ENCODE assay signal across 19 cellular contexts in the genomic region with DNA sequence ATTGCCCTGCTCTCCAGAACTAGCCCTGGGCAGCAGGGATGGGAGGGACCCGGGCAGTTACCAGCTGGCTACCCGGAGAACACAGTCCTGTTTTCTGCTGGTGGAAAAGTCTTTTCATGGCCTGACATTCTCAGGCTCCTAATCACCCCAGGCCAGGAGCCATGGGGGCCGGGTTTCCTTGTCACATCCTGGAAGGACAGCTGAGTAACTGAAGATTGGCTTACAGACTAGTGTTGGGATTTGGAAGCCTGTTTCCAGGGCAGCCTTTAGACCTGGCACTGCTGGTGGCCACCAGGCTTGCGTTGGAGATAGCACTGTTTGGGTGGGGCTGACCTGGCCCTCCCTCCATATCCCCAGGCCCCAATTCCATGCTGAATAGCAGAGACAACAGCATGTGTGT.
A peak's percentile ranks its signal among the peaks of the same experiment; 100 is the strongest.
DNase-seq lines count a peak whose midpoint lies in the region; ATAC-seq, FAIRE-seq and TF ChIP-seq lines count a peak whose summit lies in the region.
"Had no signal": no experiment of that assay in that cellular context is flagged by ENCODE, and none has a peak within 500 bp of the region (broad histone marks: within the 10 kb centered on the region; RNA-seq: fewer than 3 reads in every experiment).

No MANE protein-coding gene starts in this region.

- TF ChIP-seq EP300 in H1 (IDR thresholded peaks at IDR 0.05; ENCODE audit: borderline replicate concordance in 1 of 2, low read depth in 2 of 2, low read length in 2 of 2): no peak
- TF ChIP-seq EP300 in suprapubic skin (IDR thresholded peaks at IDR 0.05): no peak

- H3K4me2 ChIP-seq in H1 (ENCODE audit: insufficient read depth in 1 of 2, low read depth in 2 of 2, low read length in 2 of 2): no peak overlapping the region

- H2BK5ac ChIP-seq in H1 (ENCODE audit: low read depth, low read length): peak overlapping the region; percentile 63; the same call in 1 of the 2 replicates

- H3K14ac ChIP-seq in H1 (ENCODE audit: insufficient read length): peak overlapping the region; percentile 8

- H3K56ac ChIP-seq in H1 (replicated peaks; ENCODE audit: insufficient read length, low read depth, low read length): no peak overlapping the region

- FAIRE-seq in H1 (lab: Jason Lieb, UNC): no peak
- FAIRE-seq: G401.6, GM12891, GM19239, HepG2 had no signal

- no peak overlapping the region for H3K9ac ChIP-seq in H1 (replicated peaks in 1 of 4; ENCODE audit: extremely low read depth in 1 of 4, low read depth in 3 of 4, low read length in 3 of 4)

- WGBS in H1 (ENCODE audit: extremely low coverage in 1 of 2, insufficient coverage in 1 of 2, insufficient read length in 1 of 2, insufficient replicate concordance in 2 of 2, low coverage in 1 of 2, low lambda C conversion rate in 2 of 2, missing lambda C conversion rate in 1 of 2), 2 experiments: 90% methylated on average over 4 of the region's 4 CpGs; no CpG with 5 or more reads in 1 of the 2 experiments
- WGBS in spleen, 5 donors: 70 to 89% (median 76%) methylated on average over 3 to 4 of the region's 4 CpGs
- 39% methylated on average over 2 of the region's 4 CpGs for WGBS in suprapubic skin

- H3K79me2 ChIP-seq in H1 (ENCODE audit: control insufficient read depth in 1 of 2, insufficient read depth in 2 of 2, low read length in 2 of 2): no peaks in the 10 kb centered on the region

- no peak overlapping the region for H2BK120ac ChIP-seq in H1 (replicated peaks; ENCODE audit: low read depth, low read length)

- H2BK12ac ChIP-seq in H1 (ENCODE audit: low read depth, low read length): no peak overlapping the region

- H3K79me1 ChIP-seq in H1 (ENCODE audit: low read depth, low read length): peaks cover 4% of the 10 kb centered on the region

- H3K18ac ChIP-seq in H1 (ENCODE audit: extremely low read depth, low read length): no peak overlapping the region; the same call in 1 of the 2 replicates

- intact Hi-C loops in spleen (cut with DNase I; ENCODE audit: low total_unique reads): no loop called here

- no peak overlapping the region for H2AFZ ChIP-seq in H1 (ENCODE audit: low read length)

- peak overlapping the region; percentile 7 for H4K91ac ChIP-seq in H1 (replicated peaks; ENCODE audit: insufficient read length, low read length)

- no peak overlapping the region for H3K23ac ChIP-seq in H1 (ENCODE audit: insufficient read length)

- no peak overlapping the region; the same call in 1 of the 2 replicates for H4K8ac ChIP-seq in H1 (ENCODE audit: extremely low read depth, insufficient read depth, low read length)

- no peaks in the 10 kb centered on the region for H3K23me2 ChIP-seq in H1 (ENCODE audit: low read depth, low read length)

- H2BK15ac ChIP-seq in H1 (ENCODE audit: low read length): no peak overlapping the region

- H3K27ac ChIP-seq in H1 (ENCODE audit: low read depth, low read length): no peak overlapping the region
- no peak overlapping the region for H3K27ac ChIP-seq in spleen
- H3K27ac ChIP-seq in suprapubic skin: no peak overlapping the region

- peak; percentile 16 for DNase-seq in ELF-1 (ENCODE audit: low read depth, low spot score)
- no peak for DNase-seq in H1 (ENCODE audit: low read depth in 1 of 2, low spot score in 2 of 2)
- peak; percentile 14 for DNase-seq in myocyte (ENCODE audit: low read depth)
- DNase-seq in spleen: peak; percentile 61
- no peak for DNase-seq in suprapubic skin (ENCODE audit: low spot score in 2 of 2)
- DNase-seq in stimulated activated CD4-positive, alpha-beta T cell treated with anti-CD3 and anti-CD28 coated beads, Interleukin-4, amount 100 ng/mL, for 24 hours: no peak
- DNase-seq: 8988T; C1 segment of cervical spinal cord; Calu3; CD4-positive, alpha-beta T cell; DMS 273 treated with DMSO at 0.1 percent for 48 hours; DMS79; HCEC 1CT; HFFc6 had no signal

- H3K4me1 ChIP-seq in H1 (replicated peaks in 1 of 4; ENCODE audit: control insufficient read depth in 3 of 4, insufficient read depth in 4 of 4, low read length in 3 of 4) (peaks cover 6 to 21% (median 15%) of the 10 kb centered on the region in 4 experiments), spleen (no peaks in the 10 kb centered on the region), suprapubic skin (no peaks in the 10 kb centered on the region)

- H4K5ac ChIP-seq in H1 (ENCODE audit: insufficient read length, low read depth, low read length): no peak overlapping the region

- H3K9me3 ChIP-seq in H1 (ENCODE audit: insufficient read depth in 2 of 2, low read depth in 1 of 2, low read length in 1 of 2) (peaks cover 13 to 15% of the 10 kb centered on the region in 2 experiments), spleen (peaks cover 0 to 35% (median 27%) of the 10 kb centered on the region in 8 donors), suprapubic skin (peaks cover 11% of the 10 kb centered on the region)

- TF ChIP-seq CTCF in H1 (IDR thresholded peaks at IDR 0.05; ENCODE audit: control extremely low read depth in 1 of 3, insufficient read depth in 1 of 3, low read depth in 1 of 3, low read length in 3 of 3): no peak
- no peak for TF ChIP-seq CTCF in spleen (IDR thresholded peaks at IDR 0.05 in 8 of 11, conservative IDR thresholded peaks at IDR 0.05 in 3 of 11)
- no peak for TF ChIP-seq CTCF in suprapubic skin (IDR thresholded peaks at IDR 0.05)

- no peak overlapping the region for H3K4me3 ChIP-seq in H1 (ENCODE audit: extremely low read depth in 1 of 4, insufficient read depth in 2 of 4, low read depth in 3 of 4, low read length in 4 of 4)
- no peak overlapping the region for H3K4me3 ChIP-seq in spleen
- H3K4me3 ChIP-seq in suprapubic skin: no peak overlapping the region

- POLR2A ChIA-PET in H1 (lab: Charles Lee; ENCODE audit: partially characterized antibody): no interaction called here

- no peak overlapping the region; the same call in 1 of the 2 replicates for H2AK5ac ChIP-seq in H1 (ENCODE audit: low read depth, low read length)

- TF ChIP-seq POLR2A in H1 (IDR thresholded peaks at IDR 0.05; ENCODE audit: control extremely low read depth in 1 of 2, low read depth in 2 of 2, low read length in 2 of 2) (no peak), spleen (IDR thresholded peaks at IDR 0.05) (no peak), suprapubic skin (IDR thresholded peaks at IDR 0.05) (no peak)

- no peak for TF ChIP-seq RAD21 in H1 (IDR thresholded peaks at IDR 0.05 in 1 of 2, conservative IDR thresholded peaks at IDR 0.05 in 1 of 2; ENCODE audit: low read depth in 2 of 2, low read length in 2 of 2)

- CTCF ChIA-PET in H1 (lab: Charles Lee; ENCODE audit: partially characterized antibody): interaction anchor here (0.6 to 1.0 kb wide), 2 partner anchors 280 to 288 kb away, joined by 3 read pairs; no protein-coding TSS in a partner anchor

- no peaks in the 10 kb centered on the region for H3K36me3 ChIP-seq in H1 (ENCODE audit: control insufficient read depth in 2 of 4, insufficient read depth in 4 of 4, low read length in 3 of 4)
- no peaks in the 10 kb centered on the region for H3K36me3 ChIP-seq in spleen
- no peaks in the 10 kb centered on the region for H3K36me3 ChIP-seq in suprapubic skin

- ATAC-seq in GM18867 (IDR thresholded peaks at IDR 0.05; ENCODE audit: unreplicated experiment): no peak
- ATAC-seq: HepG2 had no signal

- H2BK20ac ChIP-seq in H1 (ENCODE audit: low read length): no peak overlapping the region

- H4K20me1 ChIP-seq in H1 (replicated peaks in 1 of 2; ENCODE audit: control insufficient read depth in 1 of 2, insufficient read depth in 2 of 2, low read length in 2 of 2): peaks cover 0 to 3% of the 10 kb centered on the region in 2 experiments

- no peak overlapping the region for H3K4ac ChIP-seq in H1 (replicated peaks; ENCODE audit: insufficient read length, low read depth, low read length)

- H3K27me3 ChIP-seq in H1 (replicated peaks in 1 of 4; ENCODE audit: control insufficient read depth in 3 of 4, extremely low read depth in 1 of 4, insufficient read depth in 3 of 4, low read length in 3 of 4) (no peaks in the 10 kb centered on the region), spleen (replicated peaks in 1 of 7) (peaks cover 0 to 42% (median 0%) of the 10 kb centered on the region in 7 donors), suprapubic skin (peaks cover 40% of the 10 kb centered on the region)

TF ChIP-seq in H1, 55 proteins besides CTCF, POLR2A, EP300 and RAD21:
- TF ChIP-seq NRF1 (IDR thresholded peaks at IDR 0.05; ENCODE audit: low read depth, low read length): no peak
- no peak for TF ChIP-seq BACH1 (IDR thresholded peaks at IDR 0.05; ENCODE audit: low read length)
- no peak for TF ChIP-seq EZH2 (IDR thresholded peaks at IDR 0.05; ENCODE audit: low read depth, low read length, severe bottlenecking)
- TF ChIP-seq FOSL1 (IDR thresholded peaks at IDR 0.05; ENCODE audit: insufficient read depth, low read depth, low read length): no peak
- no peak for TF ChIP-seq TAF7 (optimal IDR thresholded peaks at IDR 0.05; ENCODE audit: borderline replicate concordance, low read depth, low read length)
- TF ChIP-seq SP4 (IDR thresholded peaks at IDR 0.05; ENCODE audit: low read length): no peak
- TF ChIP-seq CBX8 (IDR thresholded peaks at IDR 0.05; ENCODE audit: borderline replicate concordance, low read depth, low read length): no peak
- no peak for TF ChIP-seq RBBP5 (IDR thresholded peaks at IDR 0.05; ENCODE audit: borderline replicate concordance, low read depth, low read length)
- no peak for TF ChIP-seq SP1 (IDR thresholded peaks at IDR 0.05; ENCODE audit: low read depth, low read length)
- TF ChIP-seq, protein P1, sequence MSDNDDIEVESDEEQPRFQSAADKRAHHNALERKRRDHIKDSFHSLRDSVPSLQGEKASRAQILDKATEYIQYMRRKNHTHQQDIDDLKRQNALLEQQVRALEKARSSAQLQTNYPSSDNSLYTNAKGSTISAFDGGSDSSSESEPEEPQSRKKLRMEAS (IDR thresholded peaks at IDR 0.05): no peak
- TF ChIP-seq CREB1 (IDR thresholded peaks at IDR 0.05): no peak

Comparison
In these comparisons a context has a peak if more than half of its experiments do, and no peak if none do; other contexts are left out.
1. DNase-seq: peak in ELF-1 (single experiment), myocyte (single experiment) and spleen (single experiment); none in H1 (0 of 2), suprapubic skin (0 of 2) and stimulated activated CD4-positive, alpha-beta T cell treated with anti-CD3 and anti-CD28 coated beads, Interleukin-4, amount 100 ng/mL, for 24 hours (single experiment).